ENCODE assay signal across 1 cellular context in genomic region chr15:80986487-80986886, GRCh38.
TF ChIP-seq lines count a peak whose summit lies in the region.

No MANE protein-coding gene starts in this region.

TF ChIP-seq in HepG2, 621 proteins besides CTCF, POLR2A, EP300 and RAD21:
- TF ChIP-seq ZNF260 (CRISPR knock-in tag; IDR thresholded peaks at IDR 0.05; ENCODE audit: borderline replicate concordance, low read depth), result no peak
- TF ChIP-seq ZNF816 (CRISPR knock-in tag; IDR thresholded peaks at IDR 0.05; ENCODE audit: borderline replicate concordance), result no peak
- TF ChIP-seq SYNCRIP (IDR thresholded peaks at IDR 0.05; ENCODE audit: insufficient read depth, low read depth, low read length), result no peak
- no peak for TF ChIP-seq ZHX1 (CRISPR knock-in tag; IDR thresholded peaks at IDR 0.05; ENCODE audit: low read depth)
- no peak for TF ChIP-seq ZSCAN5A (CRISPR knock-in tag; IDR thresholded peaks at IDR 0.05; ENCODE audit: borderline replicate concordance)
- TF ChIP-seq ATRX (CRISPR knock-in tag; IDR thresholded peaks at IDR 0.05; ENCODE audit: borderline replicate concordance), result no peak
- TF ChIP-seq ZNF274 (CRISPR knock-in tag; IDR thresholded peaks at IDR 0.05), result no peak
- TF ChIP-seq ZNF484 (CRISPR knock-in tag; IDR thresholded peaks at IDR 0.05; ENCODE audit: borderline replicate concordance, low read depth), result no peak
- TF ChIP-seq MXD1 (CRISPR knock-in tag; IDR thresholded peaks at IDR 0.05), result no peak
- TF ChIP-seq GMEB2 (CRISPR knock-in tag; IDR thresholded peaks at IDR 0.05; ENCODE audit: low read depth), result no peak
- no peak for TF ChIP-seq ZNF292 (CRISPR knock-in tag; IDR thresholded peaks at IDR 0.05; ENCODE audit: borderline replicate concordance, low read depth)
- no peak for TF ChIP-seq CHD4 (IDR thresholded peaks at IDR 0.05; ENCODE audit: borderline replicate concordance, low read length)
- no peak for TF ChIP-seq HOMEZ (CRISPR knock-in tag; IDR thresholded peaks at IDR 0.05; ENCODE audit: low read depth)
- TF ChIP-seq BRF2 (CRISPR knock-in tag; IDR thresholded peaks at IDR 0.05), result no peak
- TF ChIP-seq ZNF7 (CRISPR knock-in tag; IDR thresholded peaks at IDR 0.05), result no peak
- no peak for TF ChIP-seq NFATC3 (CRISPR knock-in tag; IDR thresholded peaks at IDR 0.05)
- no peak for TF ChIP-seq ZNF264 (CRISPR knock-in tag; IDR thresholded peaks at IDR 0.05)
- no peak for TF ChIP-seq ZXDC (CRISPR knock-in tag; IDR thresholded peaks at IDR 0.05)
- no peak for TF ChIP-seq GFI1 (CRISPR knock-in tag; IDR thresholded peaks at IDR 0.05; ENCODE audit: borderline replicate concordance)
- TF ChIP-seq ZNF883 (CRISPR knock-in tag; IDR thresholded peaks at IDR 0.05; ENCODE audit: not compliant biosample characterization), result no peak
